15 cellular contexts compared by ENCODE assay signal in the genomic region with DNA sequence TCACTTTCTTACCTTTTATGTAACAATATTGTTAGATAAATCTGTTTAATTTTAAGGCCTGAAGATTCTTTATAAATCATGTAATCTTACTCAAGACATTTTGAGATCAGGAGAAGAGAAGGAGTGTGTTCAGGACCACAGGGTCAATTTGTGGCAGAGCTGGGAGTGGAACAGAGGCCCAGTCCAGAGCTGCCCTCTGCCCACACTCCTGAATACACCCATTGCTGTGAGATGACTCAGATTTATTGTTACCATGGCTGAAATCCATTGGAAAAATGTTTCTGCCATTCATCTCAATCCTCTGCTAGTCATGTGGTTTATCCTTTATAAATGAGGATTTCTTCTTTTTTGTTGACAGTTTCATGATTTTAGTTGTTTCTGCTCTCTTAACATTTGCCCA.
DNase-seq lines count a peak whose midpoint lies in the region; TF ChIP-seq lines count a peak whose summit lies in the region.
"Had no signal": no experiment of that assay in that cellular context is flagged by ENCODE, and none has a peak within 500 bp of the region (broad histone marks: within the 10 kb centered on the region; RNA-seq: fewer than 3 reads in every experiment).

No MANE protein-coding gene starts in this region.

- in situ Hi-C loops in GM23248 (cut with MboI) = loop anchor here (10.0 kb wide), 1 partner anchor 346 kb away; no protein-coding TSS in a partner anchor
- in situ Hi-C loops in SK-MEL-5 (cut with HindIII; ENCODE audit: low pct_unique_long_range_greater_than_20kb, low sequenced_read_pairs) = no loop called here

- H3K9me3 ChIP-seq in GM23248 (ENCODE audit: low read depth) (no peaks in the 10 kb centered on the region), fibroblast of lung (ENCODE audit: control insufficient read depth, insufficient read depth, low read depth, low read length) (no peaks in the 10 kb centered on the region)
- H3K9me3 ChIP-seq: breast epithelium, heart left ventricle, spleen had no signal

- H4K20me1 ChIP-seq in GM23248 (ENCODE audit: insufficient read depth) (no peaks in the 10 kb centered on the region), fibroblast of lung (ENCODE audit: control insufficient read depth, extremely low read depth, insufficient read depth, low read length) (no peaks in the 10 kb centered on the region)

- 0 out of 2 replicates have a peak, but pooled peaks cover 5% of the 10 kb centered on the region for H3K4me1 ChIP-seq in GM23248 (ENCODE audit: insufficient read depth)
- no peaks in the 10 kb centered on the region for H3K4me1 ChIP-seq in fibroblast of lung (ENCODE audit: control insufficient read depth, extremely low read depth, insufficient read depth, low read length)
- H3K4me1 ChIP-seq: breast epithelium, heart left ventricle, spleen had no signal

- no peak overlapping the region for H2AFZ ChIP-seq in GM23248
- H2AFZ ChIP-seq in fibroblast of lung (ENCODE audit: low read length) = no peak overlapping the region

- no peaks in the 10 kb centered on the region for H3F3A ChIP-seq in GM23248 (ENCODE audit: insufficient read depth)

- no peak overlapping the region for H3K9ac ChIP-seq in GM23248
- no peak overlapping the region for H3K9ac ChIP-seq in fibroblast of lung (ENCODE audit: insufficient read depth, low read length)

- no peak overlapping the region for H3K4me2 ChIP-seq in GM23248 (ENCODE audit: unreplicated experiment)
- H3K4me2 ChIP-seq in fibroblast of lung (ENCODE audit: extremely low read depth, insufficient read depth, low read length) = no peak overlapping the region

- H3K4me3 ChIP-seq in GM23248 = no peak overlapping the region
- no peak overlapping the region for H3K4me3 ChIP-seq in fibroblast of lung (replicated peaks in 1 of 4; ENCODE audit: control extremely low read depth in 1 of 4, insufficient read depth in 1 of 4, low read depth in 3 of 4, low read length in 4 of 4)
- H3K4me3 ChIP-seq: breast epithelium, heart left ventricle, spleen had no signal

- TF ChIP-seq CTCF in fibroblast of lung (conservative IDR thresholded peaks at IDR 0.05 in 1 of 2, IDR thresholded peaks at IDR 0.05 in 1 of 2; ENCODE audit: low read depth in 1 of 2, low read length in 2 of 2) = no peak

- H3K27ac ChIP-seq in GM23248 (no peak overlapping the region), fibroblast of lung (ENCODE audit: insufficient read depth, low read length) (no peak overlapping the region)
- H3K27ac ChIP-seq: breast epithelium, heart left ventricle, spleen had no signal

- intact Hi-C loops in cardiac septum (cut with DNase I) = loop anchor here (5.0 kb wide), 2 partner anchors 343 to 413 kb away; no protein-coding TSS in a partner anchor

- H3K79me2 ChIP-seq in GM23248 (ENCODE audit: insufficient read depth) = no peaks in the 10 kb centered on the region
- no peaks in the 10 kb centered on the region for H3K79me2 ChIP-seq in fibroblast of lung (ENCODE audit: control insufficient read depth, insufficient read depth, low read length)

- no peaks in the 10 kb centered on the region for H3K36me3 ChIP-seq in GM23248 (ENCODE audit: low read depth)
- no peaks in the 10 kb centered on the region for H3K36me3 ChIP-seq in fibroblast of lung (ENCODE audit: control insufficient read depth, insufficient read depth, low read length)
- H3K36me3 ChIP-seq: breast epithelium, heart left ventricle, spleen had no signal

- H3K9me2 ChIP-seq in GM23248 (ENCODE audit: insufficient read depth) = no peaks in the 10 kb centered on the region

- H3K27me3 ChIP-seq in GM23248 (replicated peaks; ENCODE audit: insufficient read depth) (peaks cover 14% of the 10 kb centered on the region; the same call in 1 of the 2 replicates), fibroblast of lung (ENCODE audit: control insufficient read depth, insufficient read depth, low read length) (peaks cover 2% of the 10 kb centered on the region)
- H3K27me3 ChIP-seq: breast epithelium, heart left ventricle had no signal

- peak; percentile 43 for DNase-seq in GM23248
- DNase-seq in SK-MEL-5 (ENCODE audit: low read depth, low spot score) = peak; percentile 23
- peak; percentile 6 to 72 for DNase-seq in fibroblast of lung (ENCODE audit: low read depth in 2 of 2)
- DNase-seq in non-pigmented ciliary epithelial cell (ENCODE audit: low read depth) = peak; percentile 53
- DNase-seq in NCI-H1694 treated with DMSO at 0.1 percent for 48 hours (lab: John Stamatoyannopoulos, UW) = no peak
- no peak for DNase-seq in 8988T
- no peak for DNase-seq in C1 segment of cervical spinal cord (lab: John Stamatoyannopoulos, UW)
- no peak for DNase-seq in cardiac septum (ENCODE audit: low spot score)
- DNase-seq: activated CD8-positive, alpha-beta T cell treated with anti-CD3 and anti-CD28 coated beads, Interleukin-2, amount 10 ng/mL, durations not matched to agents 7 days and 5 days; activated gamma-delta T cell; heart left ventricle; left cardiac atrium; spleen; stimulated activated CD4-positive, alpha-beta T cell treated with anti-CD3 and anti-CD28 coated beads, Interleukin-4, amount 100 ng/mL, for 1 hour had no signal

Comparison
In these comparisons a context has a peak if more than half of its experiments do, and no peak if none do; other contexts are left out.
1. DNase-seq: peak in GM23248 (single experiment), SK-MEL-5 (single experiment), fibroblast of lung (2 of 2) and non-pigmented ciliary epithelial cell (single experiment); none in NCI-H1694 treated with DMSO at 0.1 percent for 48 hours (single experiment), 8988T (single experiment), C1 segment of cervical spinal cord (0 of 14) and cardiac septum (single experiment).